9 cellular contexts compared by ENCODE assay signal in genomic region chr16:54672500-54672899, GRCh38.
"Had no signal": no experiment of that assay in that cellular context is flagged by ENCODE, and none has a peak within 500 bp of the region (broad histone marks: within the 10 kb centered on the region; RNA-seq: fewer than 3 reads in every experiment).

No MANE protein-coding gene starts in this region.

- H3K36me3 ChIP-seq: HAP-1 had no signal

- H3K4me3 Mint-ChIP-seq: HFFc6, IgD-negative memory B cell had no signal

- H3K4me1 Mint-ChIP-seq: IgD-negative memory B cell had no signal

- H3K9ac ChIP-seq: GM23248 had no signal

- H3K4me1 ChIP-seq: HAP-1 had no signal

- H2AFZ ChIP-seq: GM23248 had no signal

- H3K27ac Mint-ChIP-seq: HFFc6, IgD-negative memory B cell had no signal

- H3K9me3 ChIP-seq: HAP-1 had no signal

- H3K27me3 Mint-ChIP-seq: IgD-negative memory B cell had no signal

- H3K4me3 ChIP-seq: GM23248, HAP-1 had no signal

- FAIRE-seq: HepG2 had no signal

- H3K9me3 Mint-ChIP-seq: HFFc6 had no signal

- DNase-seq: GM23248, GOT3, H7, HFFc6, KBM-7 had no signal

- ATAC-seq: HCT116, HepG2 had no signal

- H3K27ac ChIP-seq: GM23248 had no signal

- H3K36me3 Mint-ChIP-seq: IgD-negative memory B cell had no signal
